ENCODE assay signal across 8 cellular contexts in genomic region chr21:45982758-45983731, GRCh38. TPM values are rescaled to one million over a fixed set of nuclear protein-coding genes. Genes with fewer than 3 reads are reported as not detected.
DNase-seq lines count a peak whose midpoint lies in the region; ATAC-seq and TF ChIP-seq lines count a peak whose summit lies in the region.

No MANE protein-coding gene starts in this region.

- H3K4me2 ChIP-seq in OCI-LY7 (ENCODE audit: low read length), result no peak overlapping the region

- peaks cover 0 to 13% (median 0%) of the 10 kb centered on the region in 9 donors for H3K27me3 ChIP-seq in heart left ventricle
- no peaks in the 10 kb centered on the region for H3K27me3 ChIP-seq in psoas muscle (ENCODE audit: insufficient read depth in 3 of 3, low read length in 2 of 3)

- peak overlapping the region; percentile 56 for H3K4me3 Mint-ChIP-seq in Calu3 (ENCODE audit: low read depth, unreplicated experiment)
- H3K4me3 Mint-ChIP-seq in T-helper 1 cell treated with Interleukin-12 subunit alpha and Interleukin-12 subunit beta and Interleukin-4 antibody, amounts not matched to agents 30 μg/mL and 1 μg/mL, for 36 hours, result peak overlapping the region; percentile 46

- no peaks in the 10 kb centered on the region for H3K9me2 ChIP-seq in OCI-LY7 (ENCODE audit: insufficient read depth, low read length)

- no peak overlapping the region for H3K27ac Mint-ChIP-seq in Calu3 (ENCODE audit: unreplicated experiment)
- no peak overlapping the region for H3K27ac Mint-ChIP-seq in T-helper 1 cell treated with Interleukin-12 subunit alpha and Interleukin-12 subunit beta and Interleukin-4 antibody, amounts not matched to agents 30 μg/mL and 1 μg/mL, for 36 hours

- peaks cover 0 to 45% (median 16%) of the 10 kb centered on the region in 12 donors for H3K4me1 ChIP-seq in heart left ventricle
- H3K4me1 ChIP-seq in psoas muscle, result no peaks in the 10 kb centered on the region
- no peaks in the 10 kb centered on the region for H3K4me1 ChIP-seq in OCI-LY7 (ENCODE audit: insufficient read depth, low read length, poor library complexity, severe bottlenecking)

- POLR2A ChIA-PET in OCI-LY7 (lab: Charles Lee), result no interaction called here

- intact Hi-C loops in Calu3 (cut with micrococcal nuclease; ENCODE audit: unreplicated experiment) (no loop called here), heart left ventricle (cut with DNase I) (loop anchor here in 1 of 10 donors (5.0 kb wide), 1 partner anchor 74 kb away; no protein-coding TSS in a partner anchor), psoas muscle (cut with DNase I) (loop anchor here in 1 of 2 donors (10.0 kb wide), 1 partner anchor 1648 kb away; the partner anchor contains the start of gene CFAP410), OCI-LY7 (cut with micrococcal nuclease; ENCODE audit: unreplicated experiment) (no loop called here)

- CTCF ChIA-PET in Calu3 (lab: Charles Lee) (no interaction called here), OCI-LY7 (lab: Charles Lee; ENCODE audit: unreplicated experiment) (no interaction called here)

- H3K27ac ChIP-seq in heart left ventricle (peak overlapping the region in 11 of 12 donors; percentile 45 to 97 (median 84)), psoas muscle (peak overlapping the region; percentile 46), OCI-LY7 (ENCODE audit: low read depth, low read length, poor library complexity, severe bottlenecking) (no peak overlapping the region)

- H3K9me3 ChIP-seq in heart left ventricle (no peaks in the 10 kb centered on the region), psoas muscle (no peaks in the 10 kb centered on the region), OCI-LY7 (ENCODE audit: low read length) (no peaks in the 10 kb centered on the region)

- no peak for TF ChIP-seq POLR2A in heart left ventricle (IDR thresholded peaks at IDR 0.05)

- no TSS peak for BruUV-seq in Calu3 (replicated peaks; lab: Mats Ljungman, UMichigan)
- no TSS peak for BruUV-seq in OCI-LY7 (replicated peaks; lab: Mats Ljungman, UMichigan)

- H3K4me3 ChIP-seq in heart left ventricle (peak overlapping the region; percentile 65 to 99 (median 88)), psoas muscle (peak overlapping the region; percentile 93), OCI-LY7 (ENCODE audit: low read depth, low read length, poor library complexity, severe bottlenecking) (no peak overlapping the region)

- no peaks in the 10 kb centered on the region for H3K79me2 ChIP-seq in OCI-LY7 (ENCODE audit: insufficient read depth, low read depth, low read length)

- WGBS in heart left ventricle, 4 donors, result 49 to 61% (median 54%) methylated on average over 34 to 53 of the region's 53 CpGs
- WGBS in psoas muscle, 3 donors, result 48 to 62% (median 52%) methylated on average over 40 to 53 of the region's 53 CpGs

- H3K9me3 Mint-ChIP-seq in Calu3 (ENCODE audit: low read depth, unreplicated experiment), result peaks cover 6% of the 10 kb centered on the region
- no peaks in the 10 kb centered on the region for H3K9me3 Mint-ChIP-seq in T-helper 1 cell treated with Interleukin-12 subunit alpha and Interleukin-12 subunit beta and Interleukin-4 antibody, amounts not matched to agents 30 μg/mL and 1 μg/mL, for 36 hours

- TF ChIP-seq CTCF in Calu3 (IDR thresholded peaks at IDR 0.05; ENCODE audit: unreplicated experiment) (no peak), heart left ventricle (IDR thresholded peaks at IDR 0.05) (no peak), psoas muscle (IDR thresholded peaks at IDR 0.05) (no peak), OCI-LY7 (conservative IDR thresholded peaks at IDR 0.05; ENCODE audit: low read length) (no peak)

- H4K20me1 ChIP-seq in OCI-LY7 (ENCODE audit: insufficient read depth, low read length), result no peaks in the 10 kb centered on the region

- no peaks in the 10 kb centered on the region for H3K4me1 Mint-ChIP-seq in Calu3 (ENCODE audit: low read depth, unreplicated experiment)
- peaks cover 4% of the 10 kb centered on the region for H3K4me1 Mint-ChIP-seq in T-helper 1 cell treated with Interleukin-12 subunit alpha and Interleukin-12 subunit beta and Interleukin-4 antibody, amounts not matched to agents 30 μg/mL and 1 μg/mL, for 36 hours (ENCODE audit: low read depth)

- DNase-seq in Calu3, result no peak
- peak; percentile 19 to 65 (median 25) for DNase-seq in heart left ventricle
- DNase-seq in psoas muscle, result peak; percentile 17 to 52
- DNase-seq in SIG-M5 (lab: John Stamatoyannopoulos, UW), result no peak
- DNase-seq in NCI-H82 treated with DMSO at 0.1 percent for 48 hours (lab: John Stamatoyannopoulos, UW; ENCODE audit: unreplicated experiment), result no peak
- DNase-seq in AML-193 (lab: John Stamatoyannopoulos, UW), result no peak
- DNase-seq in OCI-LY7 (ENCODE audit: low spot score), result no peak

- ATAC-seq in heart left ventricle (peak in 2 of 4 donors; percentile 0 to 1), psoas muscle (no peak)

- peaks cover 5% of the 10 kb centered on the region for H3K36me3 Mint-ChIP-seq in Calu3 (ENCODE audit: insufficient read depth, unreplicated experiment)
- H3K36me3 Mint-ChIP-seq in T-helper 1 cell treated with Interleukin-12 subunit alpha and Interleukin-12 subunit beta and Interleukin-4 antibody, amounts not matched to agents 30 μg/mL and 1 μg/mL, for 36 hours (ENCODE audit: low read depth), result no peaks in the 10 kb centered on the region

- H3K27me3 Mint-ChIP-seq in Calu3 (ENCODE audit: unreplicated experiment), result no peaks in the 10 kb centered on the region
- peaks cover 15% of the 10 kb centered on the region for H3K27me3 Mint-ChIP-seq in T-helper 1 cell treated with Interleukin-12 subunit alpha and Interleukin-12 subunit beta and Interleukin-4 antibody, amounts not matched to agents 30 μg/mL and 1 μg/mL, for 36 hours (ENCODE audit: low read depth)

- H2AFZ ChIP-seq in OCI-LY7 (ENCODE audit: low read length), result no peak overlapping the region

- H3K36me3 ChIP-seq in heart left ventricle (peaks cover 0 to 45% (median 35%) of the 10 kb centered on the region in 9 donors), psoas muscle (ENCODE audit: insufficient read depth in 1 of 2, low read depth in 1 of 2) (peaks cover 0 to 34% of the 10 kb centered on the region in 2 donors), OCI-LY7 (ENCODE audit: insufficient read depth, low read length) (no peaks in the 10 kb centered on the region)

RNA-seq across cellular contexts. Expression of gene COL6A1, which starts 1.5 kb away (rescaled TPM):
- total RNA-seq in Calu3 (2022) (17.8 and 18.5 TPM in 2 replicates), heart left ventricle (100 to 1,000 TPM in 8 of 9 donors, 10 to 100 TPM in 1; 92.4 to 385 (median 143) TPM), psoas muscle (10 to 100 TPM; 36.1 to 83.0 (median 61.9) TPM), OCI-LY7 (2022) (not detected in 2 replicates)
- polyA plus RNA-seq in heart left ventricle (100 to 1,000 TPM; 149 to 157 TPM), psoas muscle (10 to 100 TPM; 29.4 to 32.1 (median 30.4) TPM)
- total RNA-seq in OCI-LY7 (2014; rRNA removed; shearing (Covaris generic)), result not detected in 2 replicates

Comparison
In these comparisons a context has a peak if more than half of its experiments do, and no peak if none do; other contexts are left out.
1. DNase-seq: peak in heart left ventricle (5 of 5) and psoas muscle (2 of 2); none in Calu3 (single experiment), SIG-M5 (single experiment), NCI-H82 treated with DMSO at 0.1 percent for 48 hours (single experiment), AML-193 (0 of 2) and OCI-LY7 (single experiment).
2. RNA of gene COL6A1, which starts 1.5 kb away (total RNA-seq): 92.4 to 385 TPM in heart left ventricle, 36.1 to 83.0 TPM in psoas muscle and 17.8 to 18.5 TPM in Calu3; not detected in OCI-LY7; every median in the first group is over 10 times any median in the second.